ENCODE assay signal across 7 cellular contexts in the genomic region with DNA sequence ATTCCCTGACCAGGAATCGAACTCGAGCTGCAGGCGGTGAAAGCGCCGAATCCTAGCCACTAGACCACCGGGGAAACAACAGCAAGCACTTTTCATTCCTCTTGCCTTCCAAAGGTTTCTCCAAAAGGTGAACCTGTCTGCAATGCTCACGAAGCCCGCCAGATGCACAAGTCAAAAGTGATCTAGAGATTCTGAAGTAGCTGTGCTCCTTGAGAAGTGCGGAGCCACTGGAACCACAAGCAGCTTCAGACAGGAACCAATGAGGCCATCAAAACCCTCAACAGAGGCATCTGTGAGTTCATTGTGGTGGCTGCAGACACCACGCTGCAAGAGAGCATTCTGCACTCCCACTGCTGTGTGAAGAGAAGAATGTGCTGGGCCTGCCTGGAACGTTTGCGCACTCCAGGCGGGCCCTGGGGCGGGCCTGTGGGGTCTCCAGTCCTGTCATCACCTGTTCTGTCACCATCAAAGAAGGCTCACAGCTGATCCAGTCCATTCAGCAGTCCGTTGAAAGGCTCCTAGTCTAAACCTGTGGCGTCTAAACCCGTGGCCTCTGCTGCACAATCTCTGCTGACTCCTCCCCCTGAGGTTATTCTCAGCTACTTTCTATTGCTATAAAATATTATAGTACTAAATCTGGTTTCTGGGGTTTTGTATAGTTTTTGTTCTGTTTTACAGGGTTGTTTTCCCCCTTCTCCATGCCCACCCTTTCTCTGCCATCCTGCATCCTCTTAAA.
A peak's percentile ranks its signal among the peaks of the same experiment; 100 is the strongest.
DNase-seq lines count a peak whose midpoint lies in the region; ATAC-seq lines count a peak whose summit lies in the region.
"Not testable (repeated sequence)": the region's sequence is repeated elsewhere in the genome, so short reads cannot be mapped to it uniquely, and the experiment has no call there.

No MANE protein-coding gene starts in this region.

- not testable (repeated sequence) for H3K4me3 Mint-ChIP-seq in activated CD4-positive, alpha-beta T cell treated with anti-CD3 and anti-CD28 coated beads, Interleukin-2, amount 10 ng/mL, durations not matched to agents 7 days and 5 days; activated naive CD8-positive, alpha-beta T cell treated with anti-CD3 and anti-CD28 coated beads, Interleukin-2, amount 50 U/mL, for 24 hours
- peak overlapping the region in 4 of 5 donors; percentile 15 to 66 (median 44) for H3K4me3 Mint-ChIP-seq in immature natural killer cell

- POLR2A ChIA-PET in activated CD4-positive, alpha-beta T cell treated with anti-CD3 and anti-CD28 coated beads, Interleukin-2, amount 10 ng/mL, durations not matched to agents 7 days and 5 days (lab: Charles Lee): not testable (repeated sequence)

- H3K36me3 Mint-ChIP-seq in activated CD4-positive, alpha-beta T cell treated with anti-CD3 and anti-CD28 coated beads, Interleukin-2, amount 10 ng/mL, durations not matched to agents 7 days and 5 days (ENCODE audit: low read depth); activated naive CD8-positive, alpha-beta T cell treated with anti-CD3 and anti-CD28 coated beads, Interleukin-2, amount 50 U/mL, for 24 hours (ENCODE audit: low read depth); immature natural killer cell: not testable (repeated sequence)

- peaks cover 12% of the 10 kb centered on the region for H3K4me1 Mint-ChIP-seq in activated CD4-positive, alpha-beta T cell treated with anti-CD3 and anti-CD28 coated beads, Interleukin-2, amount 10 ng/mL, durations not matched to agents 7 days and 5 days
- peaks cover 11% of the 10 kb centered on the region for H3K4me1 Mint-ChIP-seq in activated naive CD8-positive, alpha-beta T cell treated with anti-CD3 and anti-CD28 coated beads, Interleukin-2, amount 50 U/mL, for 24 hours
- peaks cover 13 to 18% of the 10 kb centered on the region in 2 donors for H3K4me1 Mint-ChIP-seq in immature natural killer cell

- not testable (repeated sequence) for H3K27me3 Mint-ChIP-seq in activated CD4-positive, alpha-beta T cell treated with anti-CD3 and anti-CD28 coated beads, Interleukin-2, amount 10 ng/mL, durations not matched to agents 7 days and 5 days; activated naive CD8-positive, alpha-beta T cell treated with anti-CD3 and anti-CD28 coated beads, Interleukin-2, amount 50 U/mL, for 24 hours; immature natural killer cell (ENCODE audit: low read depth in 3 of 3)

- ATAC-seq in activated naive CD8-positive, alpha-beta T cell treated with anti-CD3 and anti-CD28 coated beads, Interleukin-2, amount 50 U/mL, for 24 hours: peak; percentile 78

- H3K9me3 Mint-ChIP-seq in activated CD4-positive, alpha-beta T cell treated with anti-CD3 and anti-CD28 coated beads, Interleukin-2, amount 10 ng/mL, durations not matched to agents 7 days and 5 days; activated naive CD8-positive, alpha-beta T cell treated with anti-CD3 and anti-CD28 coated beads, Interleukin-2, amount 50 U/mL, for 24 hours; immature natural killer cell: not testable (repeated sequence)

- not testable (repeated sequence) for H3K27ac Mint-ChIP-seq in activated CD4-positive, alpha-beta T cell treated with anti-CD3 and anti-CD28 coated beads, Interleukin-2, amount 10 ng/mL, durations not matched to agents 7 days and 5 days; activated naive CD8-positive, alpha-beta T cell treated with anti-CD3 and anti-CD28 coated beads, Interleukin-2, amount 50 U/mL, for 24 hours
- peak overlapping the region in 1 of 6 donors; percentile 55 for H3K27ac Mint-ChIP-seq in immature natural killer cell

- CTCF ChIA-PET in activated CD4-positive, alpha-beta T cell treated with anti-CD3 and anti-CD28 coated beads, Interleukin-2, amount 10 ng/mL, durations not matched to agents 7 days and 5 days (lab: Charles Lee): not testable (repeated sequence)

- DNase-seq in MV-4-11 (lab: John Stamatoyannopoulos, UW) (peak; percentile 16), immature natural killer cell (peak; percentile 30 to 60 (median 51))
- DNase-seq in activated CD4-positive, alpha-beta T cell treated with anti-CD3 and anti-CD28 coated beads, Interleukin-2, amount 10 ng/mL, durations not matched to agents 7 days and 5 days: peak; percentile 43
- DNase-seq in activated CD8-positive, alpha-beta memory T cell treated with anti-CD3 and anti-CD28 coated beads, Interleukin-2, amount 50 U/mL, for 48 hours: peak; percentile 52
- DNase-seq in activated effector memory CD4-positive, alpha-beta T cell treated with anti-CD3 and anti-CD28 coated beads, Interleukin-2, amount 50 U/mL, for 16 hours: peak; percentile 53
- DNase-seq in activated naive CD8-positive, alpha-beta T cell treated with anti-CD3 and anti-CD28 coated beads, Interleukin-2, amount 50 U/mL, for 24 hours: peak; percentile 8
- peak; percentile 10 for DNase-seq in stimulated activated CD4-positive, alpha-beta T cell treated with anti-CD3 and anti-CD28 coated beads, Interleukin-15, amount 100 ng/mL, for 24 hours

Comparison
In these comparisons a context has a peak if more than half of its experiments do, and no peak if none do; other contexts are left out.
1. Peak in every context shown above with its lines: DNase-seq and ATAC-seq.